In genomic region chr3:171456765-171457164, GRCh38 we compare ENCODE assay signal across 16 cellular contexts. TPM values are rescaled to one million over a fixed set of nuclear protein-coding genes. Genes with fewer than 3 reads are reported as not detected.
DNase-seq lines count a peak whose midpoint lies in the region; ATAC-seq and TF ChIP-seq lines count a peak whose summit lies in the region.
"Had no signal": no experiment of that assay in that cellular context is flagged by ENCODE, and none has a peak within 500 bp of the region (broad histone marks: within the 10 kb centered on the region; RNA-seq: fewer than 3 reads in every experiment).

No MANE protein-coding gene starts in this region.

- H3K36me3 ChIP-seq in GM23338 (ENCODE audit: insufficient read depth) = no peaks in the 10 kb centered on the region
- H3K36me3 ChIP-seq in neural progenitor cell = no peaks in the 10 kb centered on the region
- H3K36me3 ChIP-seq in Karpas-422 (ENCODE audit: insufficient read depth, low read length) = no peaks in the 10 kb centered on the region
- H3K36me3 ChIP-seq: colonic mucosa, SJSA1, thyroid gland had no signal

- peak overlapping the region; percentile 85 for H3K27ac Mint-ChIP-seq in activated CD4-positive, alpha-beta memory T cell treated with anti-CD3 and anti-CD28 coated beads, Interleukin-2, amount 10 ng/mL, durations not matched to agents 7 days and 5 days
- H3K27ac Mint-ChIP-seq in activated CD4-positive, alpha-beta memory T cell treated with anti-CD3 and anti-CD28 coated beads for 36 hours = no peak overlapping the region
- H3K27ac Mint-ChIP-seq in GM23338 (no peak overlapping the region), neural progenitor cell (no peak overlapping the region)

- H3K9me3 ChIP-seq in neural progenitor cell (ENCODE audit: low read depth) = no peaks in the 10 kb centered on the region
- no peaks in the 10 kb centered on the region for H3K9me3 ChIP-seq in Karpas-422 (ENCODE audit: low read length)
- H3K9me3 ChIP-seq: colonic mucosa, SJSA1, thyroid gland had no signal

- intact Hi-C loops in activated CD4-positive, alpha-beta memory T cell treated with anti-CD3 and anti-CD28 coated beads for 36 hours (cut with micrococcal nuclease) = loop anchor here (2.0 to 10.0 kb wide), 2 partner anchors 128 to 552 kb away; partner anchors contain the start of gene EIF5A2
- intact Hi-C loops in dorsolateral prefrontal cortex (cut with DNase I) = loop anchor here (5.0 to 10.0 kb wide), 2 partner anchors 112 to 269 kb away; no protein-coding TSS in a partner anchor

- H3K4me2 ChIP-seq in GM23338 (peak overlapping the region; percentile 98), neural progenitor cell (peak overlapping the region; percentile 86), Karpas-422 (ENCODE audit: low read depth, low read length, poor library complexity, severe bottlenecking) (no peak overlapping the region)
- H3K4me2 ChIP-seq: KMS-11 had no signal

- peaks cover 75% of the 10 kb centered on the region for H3K79me2 ChIP-seq in GM23338 (replicated peaks; ENCODE audit: insufficient read depth)
- peaks cover 8% of the 10 kb centered on the region for H3K79me2 ChIP-seq in neural progenitor cell (ENCODE audit: low read depth)
- H3K79me2 ChIP-seq in Karpas-422 (ENCODE audit: low read length) = no peaks in the 10 kb centered on the region

- H3K4me3 ChIP-seq in GM23338 (peak overlapping the region; percentile 82), dorsolateral prefrontal cortex (peak overlapping the region in 44 of 59 donors; percentile 12 to 93 (median 84)), neural progenitor cell (no peak overlapping the region), Karpas-422 (ENCODE audit: low read length) (no peak overlapping the region)
- H3K4me3 ChIP-seq: SJSA1, thyroid gland had no signal

- peaks cover 8% of the 10 kb centered on the region for H3K36me3 Mint-ChIP-seq in activated CD4-positive, alpha-beta memory T cell treated with anti-CD3 and anti-CD28 coated beads, Interleukin-2, amount 10 ng/mL, durations not matched to agents 7 days and 5 days (ENCODE audit: low read depth)
- no peaks in the 10 kb centered on the region for H3K36me3 Mint-ChIP-seq in activated CD4-positive, alpha-beta memory T cell treated with anti-CD3 and anti-CD28 coated beads for 36 hours
- H3K36me3 Mint-ChIP-seq in GM23338 (ENCODE audit: low read depth) (no peaks in the 10 kb centered on the region), neural progenitor cell (no peaks in the 10 kb centered on the region)

- peaks cover 7% of the 10 kb centered on the region for H3K27me3 ChIP-seq in GM23338 (ENCODE audit: insufficient read depth)
- H3K27me3 ChIP-seq in dorsolateral prefrontal cortex = no peaks in the 10 kb centered on the region
- H3K27me3 ChIP-seq in neural progenitor cell = peaks cover 48% of the 10 kb centered on the region
- H3K27me3 ChIP-seq in Karpas-422 (ENCODE audit: low read length) = no peaks in the 10 kb centered on the region
- H3K27me3 ChIP-seq: colonic mucosa, thyroid gland had no signal

- no peaks in the 10 kb centered on the region for H3K9me2 ChIP-seq in GM23338 (ENCODE audit: insufficient read depth)
- H3K9me2 ChIP-seq in Karpas-422 (replicated peaks; ENCODE audit: insufficient read depth, low read length) = no peaks in the 10 kb centered on the region

- CTCF ChIA-PET in activated CD4-positive, alpha-beta memory T cell treated with anti-CD3 and anti-CD28 coated beads, Interleukin-2, amount 10 ng/mL, durations not matched to agents 7 days and 5 days (lab: Charles Lee) = interaction anchor here (1.0 kb wide), 1 partner anchor 63 kb away, joined by 3 read pairs; no protein-coding TSS in a partner anchor
- CTCF ChIA-PET in activated CD4-positive, alpha-beta memory T cell treated with anti-CD3 and anti-CD28 coated beads for 36 hours (lab: Charles Lee) = interaction anchor here (1.0 kb wide), 1 partner anchor 11 kb away, joined by 3 read pairs; no protein-coding TSS in a partner anchor

- H3K4me3 Mint-ChIP-seq in activated CD4-positive, alpha-beta memory T cell treated with anti-CD3 and anti-CD28 coated beads, Interleukin-2, amount 10 ng/mL, durations not matched to agents 7 days and 5 days = peak overlapping the region; percentile 94
- H3K4me3 Mint-ChIP-seq in activated CD4-positive, alpha-beta memory T cell treated with anti-CD3 and anti-CD28 coated beads for 36 hours = no peak overlapping the region
- H3K4me3 Mint-ChIP-seq in GM23338 (peak overlapping the region; percentile 95), neural progenitor cell (peak overlapping the region; percentile 99)

- DNase-seq in activated CD4-positive, alpha-beta memory T cell treated with anti-CD3 and anti-CD28 coated beads, Interleukin-2, amount 10 ng/mL, durations not matched to agents 7 days and 5 days = no peak
- DNase-seq in activated CD4-positive, alpha-beta memory T cell treated with anti-CD3 and anti-CD28 coated beads for 36 hours = no peak
- DNase-seq in GM23338 (ENCODE audit: low spot score) = no peak
- no peak for DNase-seq in dorsolateral prefrontal cortex
- DNase-seq in neural progenitor cell (ENCODE audit: low spot score) = no peak
- no peak for DNase-seq in Karpas-422
- no peak for DNase-seq in NCI-H2081 treated with DMSO at 0.1 percent for 48 hours (lab: John Stamatoyannopoulos, UW)
- DNase-seq: activated CD8-positive, alpha-beta memory T cell treated with anti-CD3 and anti-CD28 coated beads, Interleukin-2, amount 50 U/mL, for 4 hours; NCI-H1694 treated with DMSO at 0.1 percent for 48 hours; NCI-H446 treated with DMSO at 0.1 percent for 48 hours; stimulated activated CD4-positive, alpha-beta T cell treated with anti-CD3 and anti-CD28 coated beads, Interleukin-1b, Interleukin-23, amount 100 ng/mL, for 48 hours; thyroid gland had no signal

- TF ChIP-seq CTCF in GM23338 (conservative IDR thresholded peaks at IDR 0.05; ENCODE audit: low read depth in 2 of 2) (no peak), dorsolateral prefrontal cortex (IDR thresholded peaks at IDR 0.05 in 54 of 56, conservative IDR thresholded peaks at IDR 0.05 in 2 of 56; ENCODE audit: low read depth in 1 of 56, partially characterized antibody in 56 of 56) (no peak), neural progenitor cell (IDR thresholded peaks at IDR 0.05) (no peak)

- peaks cover 37% of the 10 kb centered on the region for H3K4me1 Mint-ChIP-seq in activated CD4-positive, alpha-beta memory T cell treated with anti-CD3 and anti-CD28 coated beads, Interleukin-2, amount 10 ng/mL, durations not matched to agents 7 days and 5 days
- H3K4me1 Mint-ChIP-seq in activated CD4-positive, alpha-beta memory T cell treated with anti-CD3 and anti-CD28 coated beads for 36 hours (ENCODE audit: low read depth) = peaks cover 36% of the 10 kb centered on the region
- H3K4me1 Mint-ChIP-seq in GM23338 (peaks cover 43% of the 10 kb centered on the region), neural progenitor cell (peaks cover 43% of the 10 kb centered on the region)

- no peaks in the 10 kb centered on the region for H3F3A ChIP-seq in GM23338 (replicated peaks; ENCODE audit: low read depth)
- H3F3A ChIP-seq in neural progenitor cell (ENCODE audit: low read depth) = peaks cover 29% of the 10 kb centered on the region

- H2AFZ ChIP-seq in GM23338 (no peak overlapping the region), neural progenitor cell (replicated peaks) (no peak overlapping the region), Karpas-422 (ENCODE audit: low read length) (no peak overlapping the region)

- ATAC-seq in GM23338 = no peak
- ATAC-seq in HG03378 (IDR thresholded peaks at IDR 0.05; ENCODE audit: unreplicated experiment) = no peak

- H3K4me1 ChIP-seq in GM23338 (ENCODE audit: insufficient read depth) (peaks cover 61% of the 10 kb centered on the region), neural progenitor cell (peaks cover 30% of the 10 kb centered on the region), Karpas-422 (ENCODE audit: low read length) (peaks cover 16% of the 10 kb centered on the region)
- H3K4me1 ChIP-seq: colonic mucosa had no signal

- H3K9ac ChIP-seq in neural progenitor cell = no peak overlapping the region
- no peak overlapping the region for H3K9ac ChIP-seq in Karpas-422 (ENCODE audit: low read length)
- H3K9ac ChIP-seq: KMS-11 had no signal

- no peaks in the 10 kb centered on the region for H3K9me3 Mint-ChIP-seq in activated CD4-positive, alpha-beta memory T cell treated with anti-CD3 and anti-CD28 coated beads, Interleukin-2, amount 10 ng/mL, durations not matched to agents 7 days and 5 days
- H3K9me3 Mint-ChIP-seq in activated CD4-positive, alpha-beta memory T cell treated with anti-CD3 and anti-CD28 coated beads for 36 hours = no peaks in the 10 kb centered on the region
- no peaks in the 10 kb centered on the region; the same call in 2 of the 3 replicates for H3K9me3 Mint-ChIP-seq in GM23338
- no peaks in the 10 kb centered on the region for H3K9me3 Mint-ChIP-seq in neural progenitor cell

- H3K27ac ChIP-seq in GM23338 (ENCODE audit: low read depth) (no peak overlapping the region; the same call in 1 of the 2 replicates), dorsolateral prefrontal cortex (peak overlapping the region in 31 of 59 donors; percentile 20 to 94 (median 84)), neural progenitor cell (no peak overlapping the region), Karpas-422 (ENCODE audit: low read length) (no peak overlapping the region)
- H3K27ac ChIP-seq: colonic mucosa, KMS-11, SJSA1, thyroid gland had no signal

- H3K27me3 Mint-ChIP-seq in activated CD4-positive, alpha-beta memory T cell treated with anti-CD3 and anti-CD28 coated beads, Interleukin-2, amount 10 ng/mL, durations not matched to agents 7 days and 5 days = no peaks in the 10 kb centered on the region
- no peaks in the 10 kb centered on the region for H3K27me3 Mint-ChIP-seq in activated CD4-positive, alpha-beta memory T cell treated with anti-CD3 and anti-CD28 coated beads for 36 hours
- peaks cover 21% of the 10 kb centered on the region for H3K27me3 Mint-ChIP-seq in GM23338 (ENCODE audit: insufficient read depth, low read depth, poor library complexity)
- H3K27me3 Mint-ChIP-seq in neural progenitor cell (ENCODE audit: insufficient read depth, low read depth) = peaks cover 5% of the 10 kb centered on the region

- POLR2A ChIA-PET in activated CD4-positive, alpha-beta memory T cell treated with anti-CD3 and anti-CD28 coated beads, Interleukin-2, amount 10 ng/mL, durations not matched to agents 7 days and 5 days (lab: Charles Lee) = interaction anchor here (1.5 kb wide), 1 partner anchor 11 kb away, joined by 5 read pairs; no protein-coding TSS in a partner anchor
- POLR2A ChIA-PET in activated CD4-positive, alpha-beta memory T cell treated with anti-CD3 and anti-CD28 coated beads for 36 hours (lab: Charles Lee) = interaction anchor here (1.2 kb wide), 1 partner anchor 9 kb away, joined by 3 read pairs; no protein-coding TSS in a partner anchor

- H4K20me1 ChIP-seq in GM23338 (replicated peaks; ENCODE audit: insufficient read depth) (no peaks in the 10 kb centered on the region), neural progenitor cell (ENCODE audit: low read depth) (peaks cover 4% of the 10 kb centered on the region), Karpas-422 (ENCODE audit: insufficient read depth, low read depth, low read length) (no peaks in the 10 kb centered on the region)

RNA-seq across cellular contexts. Expression of gene TNIK, which starts 3.4 kb away (rescaled TPM):
- total RNA-seq in activated CD4-positive, alpha-beta memory T cell treated with anti-CD3 and anti-CD28 coated beads, Interleukin-2, amount 10 ng/mL, durations not matched to agents 7 days and 5 days = 10 to 100 TPM; 57.6 to 61.7 TPM
- total RNA-seq in activated CD4-positive, alpha-beta memory T cell treated with anti-CD3 and anti-CD28 coated beads for 36 hours = 10 to 100 TPM; 22.4 to 27.1 TPM
- 34.3 and 49.2 TPM in 2 replicates for total RNA-seq in GM23338 (2014; rRNA removed; shearing (Covaris generic))
- polyA plus RNA-seq in GM23338 (2016; fragmentation: Nextera tagmentation; extraction: Ambion mirVana) = 14.1 and 14.6 TPM in 2 replicates
- total RNA-seq in dorsolateral prefrontal cortex (100 to 1,000 TPM in 68 of 120 experiments, 10 to 100 TPM in 52; 63.1 to 191 (median 103) TPM), neural progenitor cell (ENCODE audit: low replicate concordance) (3.0 and 5.0 TPM in 2 replicates)
- 0.14 TPM in 1 of 2 replicates, not detected in the other for total RNA-seq in Karpas-422 (2014; rRNA removed; shearing (Covaris generic); ENCODE audit: low replicate concordance)

Comparison
In these comparisons a context has a peak if more than half of its experiments do, and no peak if none do; other contexts are left out.
1. H3K27ac ChIP-seq: peak in dorsolateral prefrontal cortex (31 of 59); none in GM23338 (single experiment), neural progenitor cell (single experiment) and Karpas-422 (single experiment).
2. H3K4me3 ChIP-seq: peak in GM23338 (single experiment) and dorsolateral prefrontal cortex (44 of 59); none in neural progenitor cell (single experiment) and Karpas-422 (single experiment).